Comparison of ENCODE assay signal across 33 cellular contexts in the genomic region with DNA sequence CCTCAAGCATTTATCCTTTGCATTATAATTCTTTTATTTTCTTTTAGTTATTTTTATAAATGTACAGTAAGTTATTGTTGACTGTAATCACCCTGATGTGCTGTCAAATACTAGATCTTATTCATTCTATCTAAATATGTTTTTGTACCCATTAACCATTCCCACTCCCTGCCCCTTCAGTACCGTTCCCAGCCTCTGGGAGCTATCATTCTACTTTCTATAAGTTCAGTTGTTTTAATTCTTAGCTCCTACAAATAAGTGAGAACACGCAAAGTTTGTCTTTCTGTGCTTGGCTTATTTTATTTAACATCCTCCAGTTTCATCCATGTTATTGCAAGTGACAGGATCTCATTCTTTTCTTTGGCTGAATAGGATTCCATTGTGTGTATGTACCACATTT. TPM values are rescaled to one million over a fixed set of nuclear protein-coding genes. Genes with fewer than 3 reads are reported as not detected.
DNase-seq lines count a peak whose midpoint lies in the region; ATAC-seq and TF ChIP-seq lines count a peak whose summit lies in the region.
"Had no signal": no experiment of that assay in that cellular context is flagged by ENCODE, and none has a peak within 500 bp of the region (broad histone marks: within the 10 kb centered on the region; RNA-seq: fewer than 3 reads in every experiment).

No MANE protein-coding gene starts in this region.

- H3K36me3 ChIP-seq in BE2C (no peaks in the 10 kb centered on the region), Loucy (ENCODE audit: insufficient read depth, low read length) (peaks cover 10% of the 10 kb centered on the region; the same call in 1 of the 2 replicates), neural progenitor cell (no peaks in the 10 kb centered on the region), tibial nerve (peaks cover 0 to 10% (median 0%) of the 10 kb centered on the region in 3 donors), esophagus muscularis mucosa (peaks cover 0 to 3% (median 0%) of the 10 kb centered on the region in 4 donors)
- H3K36me3 ChIP-seq: heart left ventricle, right lobe of liver, transverse colon had no signal

- no peak overlapping the region for H3K4me3 ChIP-seq in BE2C (ENCODE audit: low read depth, low read length)
- no peak overlapping the region for H3K4me3 ChIP-seq in Loucy (ENCODE audit: low read length, poor library complexity, severe bottlenecking)
- no peak overlapping the region for H3K4me3 ChIP-seq in choroid plexus epithelial cell (ENCODE audit: low read depth, low read length)
- no peak overlapping the region for H3K4me3 ChIP-seq in neural progenitor cell
- no peak overlapping the region for H3K4me3 ChIP-seq in tibial nerve
- no peak overlapping the region for H3K4me3 ChIP-seq in esophagus muscularis mucosa
- H3K4me3 ChIP-seq: GM23338, heart left ventricle, left lung, right lobe of liver, transverse colon had no signal

- H3K9ac ChIP-seq in Loucy (ENCODE audit: low read depth, low read length, poor library complexity, severe bottlenecking) (no peak overlapping the region), neural progenitor cell (no peak overlapping the region)

- H3K4me3 Mint-ChIP-seq in neural progenitor cell: no peak overlapping the region
- H3K4me3 Mint-ChIP-seq: activated naive CD8-positive, alpha-beta T cell treated with anti-CD3 and anti-CD28 coated beads, Interleukin-2, amount 10 ng/mL, durations not matched to agents 7 days and 5 days; GM23338; T-helper 17 cell had no signal

- H3K27ac Mint-ChIP-seq in neural progenitor cell: no peak overlapping the region
- H3K27ac Mint-ChIP-seq: activated naive CD8-positive, alpha-beta T cell treated with anti-CD3 and anti-CD28 coated beads, Interleukin-2, amount 10 ng/mL, durations not matched to agents 7 days and 5 days; GM23338; T-helper 17 cell had no signal

- peaks cover 4% of the 10 kb centered on the region for H3K4me1 Mint-ChIP-seq in neural progenitor cell

- H3K27me3 Mint-ChIP-seq in neural progenitor cell (ENCODE audit: insufficient read depth, low read depth): peaks cover 4% of the 10 kb centered on the region
- H3K27me3 Mint-ChIP-seq: activated naive CD8-positive, alpha-beta T cell treated with anti-CD3 and anti-CD28 coated beads, Interleukin-2, amount 10 ng/mL, durations not matched to agents 7 days and 5 days; T-helper 17 cell had no signal

- H3K9me2 ChIP-seq in Loucy (replicated peaks; ENCODE audit: low read depth, low read length): no peaks in the 10 kb centered on the region

- H3K9me3 ChIP-seq in BE2C (no peaks in the 10 kb centered on the region), Loucy (ENCODE audit: insufficient read depth, low read depth, low read length) (no peaks in the 10 kb centered on the region), neural progenitor cell (ENCODE audit: low read depth) (no peaks in the 10 kb centered on the region), tibial nerve (no peaks in the 10 kb centered on the region), esophagus muscularis mucosa (no peaks in the 10 kb centered on the region)
- H3K9me3 ChIP-seq: heart left ventricle, left lung, right lobe of liver, transverse colon had no signal

- no peak for DNase-seq in BE2C
- no peak for DNase-seq in choroid plexus epithelial cell (ENCODE audit: low read depth)
- DNase-seq in neural progenitor cell (ENCODE audit: low spot score): no peak
- DNase-seq in KG1 (lab: John Stamatoyannopoulos, UW): no peak
- no peak for DNase-seq in tibial nerve (ENCODE audit: low spot score in 2 of 2)
- DNase-seq in esophagus muscularis mucosa (ENCODE audit: extremely low spot score): no peak
- DNase-seq: activated CD4-positive, alpha-beta T cell treated with anti-CD3 and anti-CD28 coated beads, Interleukin-2, amount 50 U/mL, for 48 hours; activated gamma-delta T cell treated with Interleukin-2 at 50 U/mL for 16 hours; activated naive CD8-positive, alpha-beta T cell treated with anti-CD3 and anti-CD28 coated beads, Interleukin-2, amount 10 ng/mL, durations not matched to agents 7 days and 5 days; activated T-cell treated with anti-CD3 and anti-CD28 coated beads, Interleukin-2, amount 50 U/mL, for 48 hours; DMS153; heart left ventricle; islet precursor cell; left lung; NCI-H1417; NCI-H2081; NCI-H226; NCI-H526 treated with DMSO at 0.1 percent for 48 hours; PC-3; right lobe of liver; stimulated activated CD4-positive, alpha-beta T cell treated with anti-CD3 and anti-CD28 coated beads, Interleukin-4, amount 100 ng/mL, for 24 hours; T-helper 17 cell; transverse colon had no signal

- H3K4me2 ChIP-seq in Loucy (ENCODE audit: low read depth, low read length, poor library complexity, severe bottlenecking): no peak overlapping the region
- no peak overlapping the region for H3K4me2 ChIP-seq in neural progenitor cell
- H3K4me2 ChIP-seq: GM23338 had no signal

- H4K20me1 ChIP-seq in Loucy (ENCODE audit: insufficient read depth, low read length, poor library complexity, severe bottlenecking) (peaks cover 2% of the 10 kb centered on the region), neural progenitor cell (ENCODE audit: low read depth) (no peaks in the 10 kb centered on the region)

- no peak overlapping the region for H2AFZ ChIP-seq in Loucy (ENCODE audit: low read length)
- no peak overlapping the region for H2AFZ ChIP-seq in neural progenitor cell (replicated peaks)
- H2AFZ ChIP-seq: GM23338 had no signal

- H3K79me2 ChIP-seq in Loucy (ENCODE audit: insufficient read depth, low read length): peaks cover 90% of the 10 kb centered on the region
- H3K79me2 ChIP-seq in neural progenitor cell (ENCODE audit: low read depth): peaks cover 29% of the 10 kb centered on the region

- WGBS in tibial nerve, 2 donors: 75 to 80% methylated on average over 2 of the region's 2 CpGs
- 95% methylated on average over 2 of the region's 2 CpGs for whole genome bisulfite sequencing in esophagus muscularis mucosa

- no peak for TF ChIP-seq EP300 in tibial nerve (IDR thresholded peaks at IDR 0.05)
- no peak for TF ChIP-seq EP300 in esophagus muscularis mucosa (IDR thresholded peaks at IDR 0.05)

- H3F3A ChIP-seq in Loucy (ENCODE audit: low read depth): no peaks in the 10 kb centered on the region
- no peaks in the 10 kb centered on the region for H3F3A ChIP-seq in neural progenitor cell (ENCODE audit: low read depth)

- H3K36me3 Mint-ChIP-seq in neural progenitor cell: peaks cover 23% of the 10 kb centered on the region

- peak; percentile 22 for TF ChIP-seq CTCF in BE2C (IDR thresholded peaks at IDR 0.05; ENCODE audit: low read depth, low read length)
- TF ChIP-seq CTCF in Loucy (conservative IDR thresholded peaks at IDR 0.05; ENCODE audit: low read length): 0 out of 2 replicates have a peak, but pooled peaks have one; percentile 14
- peak; percentile 29 for TF ChIP-seq CTCF in choroid plexus epithelial cell (conservative IDR thresholded peaks at IDR 0.05; ENCODE audit: low read depth, low read length)
- peak; percentile 18 for TF ChIP-seq CTCF in neural progenitor cell (IDR thresholded peaks at IDR 0.05)
- no peak for TF ChIP-seq CTCF in tibial nerve (IDR thresholded peaks at IDR 0.05)
- peak in 1 of 3 experiments; percentile 14 for TF ChIP-seq CTCF in esophagus muscularis mucosa (IDR thresholded peaks at IDR 0.05)

- peaks cover 18% of the 10 kb centered on the region for H3K9me3 Mint-ChIP-seq in neural progenitor cell
- H3K9me3 Mint-ChIP-seq: GM23338 had no signal

- no peak for ATAC-seq in GM21825 (IDR thresholded peaks at IDR 0.05; ENCODE audit: unreplicated experiment)
- ATAC-seq: activated CD4-positive, CD25-positive, alpha-beta regulatory T cell treated with anti-CD3 and anti-CD28 coated beads, Interleukin-2, amount 50 U/mL, for 24 hours; GM23338; heart left ventricle; left lung; PC-3; right lobe of liver; T-helper 17 cell had no signal

- TF ChIP-seq POLR2A in tibial nerve (IDR thresholded peaks at IDR 0.05) (no peak), esophagus muscularis mucosa (IDR thresholded peaks at IDR 0.05; ENCODE audit: low read depth) (no peak)

- intact Hi-C loops in esophagus muscularis mucosa (cut with DNase I): no loop called here

- H3K27ac ChIP-seq in neural progenitor cell (no peak overlapping the region), tibial nerve (no peak overlapping the region), esophagus muscularis mucosa (replicated peaks in 1 of 4) (no peak overlapping the region)
- H3K27ac ChIP-seq: heart left ventricle, left lung, right lobe of liver, transverse colon had no signal

- no peaks in the 10 kb centered on the region for H3K27me3 ChIP-seq in BE2C
- H3K27me3 ChIP-seq in Loucy (ENCODE audit: insufficient read depth, low read length, poor library complexity, severe bottlenecking): no peaks in the 10 kb centered on the region
- H3K27me3 ChIP-seq in neural progenitor cell: no peaks in the 10 kb centered on the region
- no peaks in the 10 kb centered on the region for H3K27me3 ChIP-seq in tibial nerve
- H3K27me3 ChIP-seq in esophagus muscularis mucosa: no peaks in the 10 kb centered on the region
- H3K27me3 ChIP-seq: heart left ventricle, left lung, right lobe of liver, transverse colon had no signal

- H3K4me1 ChIP-seq in BE2C (no peaks in the 10 kb centered on the region), Loucy (ENCODE audit: insufficient read depth, low read length, poor library complexity, severe bottlenecking) (peaks cover 4% of the 10 kb centered on the region), neural progenitor cell (peaks cover 10% of the 10 kb centered on the region), tibial nerve (peaks cover 0 to 37% (median 15%) of the 10 kb centered on the region in 4 donors), esophagus muscularis mucosa (peaks cover 15 to 33% (median 27%) of the 10 kb centered on the region in 4 donors)
- H3K4me1 ChIP-seq: left lung, right lobe of liver had no signal

RNA-seq across cellular contexts. Expression of gene ERVFRD-1, which starts 12.5 kb away (rescaled TPM):
- polyA plus RNA-seq in BE2C (2012; ENCODE audit: insufficient read depth, insufficient read length, low read depth): 0.14 TPM
- total RNA-seq in neural progenitor cell (ENCODE audit: low replicate concordance) (not detected in 2 replicates), tibial nerve (under 1 TPM in 2 of 4 donors, not detected in 2; 0.22 to 0.42 TPM), esophagus muscularis mucosa (under 1 TPM; 0.11 to 0.83 (median 0.27) TPM)
- total RNA-seq: activated naive CD8-positive, alpha-beta T cell treated with anti-CD3 and anti-CD28 coated beads, Interleukin-2, amount 10 ng/mL, durations not matched to agents 7 days and 5 days; astrocyte; endothelial cell of umbilical vein; GM23338; HT1080; M059J; myocyte; PC-3; T-helper 17 cell; transverse colon had no signal
- polyA plus RNA-seq: BJ, endothelial cell of umbilical vein had no signal

RNA-seq across cellular contexts. Expression of gene SMIM13, which starts 30.3 kb away (rescaled TPM):
- polyA plus RNA-seq in BE2C (2012; ENCODE audit: insufficient read depth, insufficient read length, low read depth): 15.1 TPM
- total RNA-seq in neural progenitor cell (ENCODE audit: low replicate concordance) (5.4 and 7.8 TPM in 2 replicates), tibial nerve (10 to 100 TPM in 1 of 4 donors, 1 to 10 TPM in 3; 6.3 to 11.1 (median 9.6) TPM), esophagus muscularis mucosa (10 to 100 TPM in 3 of 4 donors, 1 to 10 TPM in 1; 9.3 to 15.2 (median 12.0) TPM)

Comparison
In these comparisons a context has a peak if more than half of its experiments do, and no peak if none do; other contexts are left out.
1. CTCF ChIP-seq: peak in BE2C (single experiment), Loucy (single experiment), choroid plexus epithelial cell (single experiment) and neural progenitor cell (single experiment); none in tibial nerve (0 of 5).